ENCODE assay signal across 8 cellular contexts in the genomic region with DNA sequence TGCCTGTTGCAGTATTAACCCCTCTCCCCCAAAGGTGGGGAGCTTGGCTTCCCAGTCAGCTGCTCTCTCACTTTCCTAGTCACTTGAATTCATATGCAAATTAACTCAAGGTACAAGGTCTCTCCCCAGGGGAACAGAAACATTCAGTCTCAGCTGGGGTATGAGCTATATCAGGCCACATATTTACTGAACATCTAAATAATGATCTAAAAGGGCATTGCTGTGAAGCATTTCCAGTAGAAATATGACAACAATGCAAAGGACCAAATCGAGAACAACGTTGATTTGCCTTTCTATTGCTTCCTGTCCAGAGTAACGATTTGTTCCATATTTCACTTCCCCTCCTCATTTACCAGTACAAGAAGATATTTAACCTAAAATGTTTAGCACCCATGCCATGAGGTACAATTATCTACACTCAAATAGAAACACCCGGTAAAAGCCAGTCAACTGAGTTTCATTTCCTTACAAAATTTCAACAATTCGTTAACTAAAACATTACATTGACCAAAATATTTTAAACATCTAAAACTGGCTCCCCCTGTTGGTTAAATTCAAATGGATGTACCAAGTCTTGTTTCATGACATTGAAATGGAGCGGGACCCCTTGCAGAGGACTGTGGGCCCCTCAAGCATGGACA. TPM values are rescaled to one million over a fixed set of nuclear protein-coding genes. Genes with fewer than 3 reads are reported as not detected.
DNase-seq lines count a peak whose midpoint lies in the region; ATAC-seq, FAIRE-seq and TF ChIP-seq lines count a peak whose summit lies in the region.

No MANE protein-coding gene starts in this region.

- peak overlapping the region; percentile 43 for H3K4me3 Mint-ChIP-seq in WTC11
- peak overlapping the region in 9 of 10 donors; percentile 37 to 86 (median 70) for H3K4me3 Mint-ChIP-seq in naive thymus-derived CD4-positive, alpha-beta T cell

- TF ChIP-seq POLR2A in tibial nerve (IDR thresholded peaks at IDR 0.05) = no peak

- H3K9me3 ChIP-seq in naive thymus-derived CD4-positive, alpha-beta T cell (ENCODE audit: control insufficient read depth in 2 of 3, low read length in 3 of 3) = no peaks in the 10 kb centered on the region
- peaks cover 0 to 5% (median 0%) of the 10 kb centered on the region in 4 donors for H3K9me3 ChIP-seq in tibial nerve

- intact Hi-C loops in naive thymus-derived CD4-positive, alpha-beta T cell (cut with micrococcal nuclease) = loop anchor here (1.0 to 2.0 kb wide), 3 partner anchors 37 to 175 kb away; partner anchors contain the start of gene KLHL6 (in 1 of the 2)

- H3K36me3 ChIP-seq in naive thymus-derived CD4-positive, alpha-beta T cell (ENCODE audit: control insufficient read depth in 2 of 3, insufficient read depth in 3 of 3, low read length in 3 of 3) = no peaks in the 10 kb centered on the region
- no peaks in the 10 kb centered on the region for H3K36me3 ChIP-seq in tibial nerve

- no peak overlapping the region for H3K4me3 ChIP-seq in naive thymus-derived CD4-positive, alpha-beta T cell (ENCODE audit: low read length)
- no peak overlapping the region for H3K4me3 ChIP-seq in tibial nerve

- TF ChIP-seq CTCF in D721Med (IDR thresholded peaks at IDR 0.05; ENCODE audit: insufficient read depth, missing control alignments) = peak; percentile 11
- TF ChIP-seq CTCF in WTC11 (IDR thresholded peaks at IDR 0.05) = no peak
- TF ChIP-seq CTCF in tibial nerve (IDR thresholded peaks at IDR 0.05) = no peak

- peaks cover 7% of the 10 kb centered on the region for H3K36me3 Mint-ChIP-seq in WTC11
- H3K36me3 Mint-ChIP-seq in naive thymus-derived CD4-positive, alpha-beta T cell = peaks cover 0 to 10% (median 0%) of the 10 kb centered on the region in 5 donors

- ATAC-seq in GM19351 (IDR thresholded peaks at IDR 0.05; ENCODE audit: unreplicated experiment) (peak; percentile 88), HG03159 (IDR thresholded peaks at IDR 0.05; ENCODE audit: unreplicated experiment) (peak; percentile 92), WTC11 (peak; percentile 84)
- peak; percentile 44 for ATAC-seq in naive thymus-derived CD4-positive, alpha-beta T cell

- H3K4me1 Mint-ChIP-seq in WTC11 = peaks cover 21% of the 10 kb centered on the region
- peaks cover 24 to 53% (median 44%) of the 10 kb centered on the region in 7 donors for H3K4me1 Mint-ChIP-seq in naive thymus-derived CD4-positive, alpha-beta T cell

- peaks cover 3% of the 10 kb centered on the region; the same call in 1 of the 2 replicates for H3K27me3 Mint-ChIP-seq in WTC11 (ENCODE audit: low read depth)
- H3K27me3 Mint-ChIP-seq in naive thymus-derived CD4-positive, alpha-beta T cell = peaks cover 0 to 2% (median 0%) of the 10 kb centered on the region in 5 donors

- POLR2A ChIA-PET in WTC11 (lab: Charles Lee) = no interaction called here
- POLR2A ChIA-PET in naive thymus-derived CD4-positive, alpha-beta T cell (lab: Charles Lee) = interaction anchor here (1.0 to 2.0 kb wide), 4 partner anchors 39 to 45 kb away, joined by 3 to 8 read pairs (median 4); partner anchors contain the start of gene KLHL24

- no peak overlapping the region for H3K27ac ChIP-seq in naive thymus-derived CD4-positive, alpha-beta T cell (ENCODE audit: low read depth, low read length)
- no peak overlapping the region for H3K27ac ChIP-seq in caudate nucleus (ENCODE audit: low read depth, low read length)
- no peak overlapping the region for H3K27ac ChIP-seq in tibial nerve

- 53 to 55% methylated on average over 6 of the region's 6 CpGs for WGBS in tibial nerve, 2 donors

- CTCF ChIA-PET in WTC11 (lab: Charles Lee) = interaction anchor here (0.6 to 1.8 kb wide), 24 partner anchors 9 to 509 kb away, joined by 3 to 10 read pairs (median 3); partner anchors contain the start of gene KLHL24
- CTCF ChIA-PET in naive thymus-derived CD4-positive, alpha-beta T cell (lab: Charles Lee) = interaction anchor here (0.9 to 2.1 kb wide), 9 partner anchors 9 to 123 kb away, joined by 3 to 11 read pairs (median 3); partner anchors contain the start of gene KLHL24

- no peak for DNase-seq in D721Med (ENCODE audit: insufficient read length, low spot score)
- no peak for DNase-seq in WTC11 (ENCODE audit: low spot score)
- DNase-seq in naive thymus-derived CD4-positive, alpha-beta T cell = peak in 6 of 9 donors; percentile 11 to 48 (median 40)
- no peak for DNase-seq in NCI-H2081 (lab: John Stamatoyannopoulos, UW)
- DNase-seq in caudate nucleus (lab: John Stamatoyannopoulos, UW) = no peak
- DNase-seq in tibial nerve (ENCODE audit: low spot score in 2 of 2) = no peak

- no peaks in the 10 kb centered on the region for H3K27me3 ChIP-seq in naive thymus-derived CD4-positive, alpha-beta T cell (ENCODE audit: control insufficient read depth in 2 of 2, insufficient read depth in 2 of 2, low read length in 2 of 2)
- no peaks in the 10 kb centered on the region for H3K27me3 ChIP-seq in tibial nerve

- no peak for TF ChIP-seq EP300 in tibial nerve (IDR thresholded peaks at IDR 0.05)

- H3K4me1 ChIP-seq in naive thymus-derived CD4-positive, alpha-beta T cell (ENCODE audit: control insufficient read depth in 2 of 2, insufficient read depth in 2 of 2, low read length in 2 of 2) = peaks cover 6 to 39% of the 10 kb centered on the region in 2 donors
- H3K4me1 ChIP-seq in tibial nerve = no peaks in the 10 kb centered on the region

- no peak overlapping the region for H3K27ac Mint-ChIP-seq in WTC11
- H3K27ac Mint-ChIP-seq in naive thymus-derived CD4-positive, alpha-beta T cell = peak overlapping the region in 8 of 9 donors; percentile 39 to 93 (median 62)

- peaks cover 12% of the 10 kb centered on the region for H3K9me3 Mint-ChIP-seq in WTC11
- peaks cover 0 to 12% (median 3%) of the 10 kb centered on the region in 11 donors for H3K9me3 Mint-ChIP-seq in naive thymus-derived CD4-positive, alpha-beta T cell

- no peak for FAIRE-seq in D721Med (lab: Jason Lieb, UNC)

TF ChIP-seq in WTC11, 78 proteins besides CTCF, POLR2A, EP300 and RAD21 (continues in another document):
- TF ChIP-seq CREB1 (CRISPR knock-in tag; IDR thresholded peaks at IDR 0.05) (no peak), E2F4 (CRISPR knock-in tag; IDR thresholded peaks at IDR 0.05; ENCODE audit: borderline replicate concordance, low read depth) (no peak), ZNF671 (CRISPR knock-in tag; IDR thresholded peaks at IDR 0.05) (no peak), NFE2L1 (CRISPR knock-in tag; IDR thresholded peaks at IDR 0.05) (no peak), FOXP1 (CRISPR knock-in tag; IDR thresholded peaks at IDR 0.05; ENCODE audit: borderline replicate concordance) (no peak), USF1 (CRISPR knock-in tag; IDR thresholded peaks at IDR 0.05) (no peak)
- TF ChIP-seq, protein P1, sequence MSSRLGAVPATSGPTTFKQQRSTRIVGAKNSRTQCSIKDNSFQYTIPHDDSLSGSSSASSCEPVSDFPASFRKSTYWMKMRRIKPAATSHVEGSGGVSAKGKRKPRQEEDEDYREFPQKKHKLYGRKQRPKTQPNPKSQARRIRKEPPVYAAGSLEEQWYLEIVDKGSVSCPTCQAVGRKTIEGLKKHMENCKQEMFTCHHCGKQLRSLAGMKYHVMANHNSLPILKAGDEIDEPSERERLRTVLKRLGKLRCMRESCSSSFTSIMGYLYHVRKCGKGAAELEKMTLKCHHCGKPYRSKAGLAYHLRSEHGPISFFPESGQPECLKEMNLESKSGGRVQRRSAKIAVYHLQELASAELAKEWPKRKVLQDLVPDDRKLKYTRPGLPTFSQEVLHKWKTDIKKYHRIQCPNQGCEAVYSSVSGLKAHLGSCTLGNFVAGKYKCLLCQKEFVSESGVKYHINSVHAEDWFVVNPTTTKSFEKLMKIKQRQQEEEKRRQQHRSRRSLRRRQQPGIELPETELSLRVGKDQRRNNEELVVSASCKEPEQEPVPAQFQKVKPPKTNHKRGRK (CRISPR knock-in tag; IDR thresholded peaks at IDR 0.05; ENCODE audit: borderline replicate concordance) = no peak

RNA-seq across cellular contexts. Expression of gene KLHL6, which starts 36.5 kb away (rescaled TPM):
- total RNA-seq in WTC11 (2021) (0.11 to 0.23 TPM (median 0.18 TPM) in 3 replicates), tibial nerve (1 to 10 TPM; 2.1 to 4.5 (median 3.0) TPM)
- total RNA-seq in naive thymus-derived CD4-positive, alpha-beta T cell = 10 to 100 TPM; 37.7 to 72.9 (median 41.5) TPM
- 10 to 100 TPM; 25.8 to 32.9 TPM for polyA plus RNA-seq in naive thymus-derived CD4-positive, alpha-beta T cell

RNA-seq across cellular contexts. Expression of gene KLHL24, which starts 43.4 kb away (rescaled TPM):
- 33.1 to 35.3 TPM (median 33.9 TPM) in 3 replicates for total RNA-seq in WTC11 (2021)
- total RNA-seq in naive thymus-derived CD4-positive, alpha-beta T cell = 100 to 1,000 TPM in 4 of 5 experiments, 10 to 100 TPM in 1; 25.3 to 161 (median 129) TPM
- 10 to 100 TPM; 57.8 to 59.6 TPM for polyA plus RNA-seq in naive thymus-derived CD4-positive, alpha-beta T cell
- total RNA-seq in tibial nerve = 100 to 1,000 TPM in 1 of 4 donors, 10 to 100 TPM in 3; 42.6 to 125 (median 92.5) TPM

Comparison
In these comparisons a context has a peak if more than half of its experiments do, and no peak if none do; other contexts are left out.
1. DNase-seq: peak in naive thymus-derived CD4-positive, alpha-beta T cell (6 of 9); none in D721Med (single experiment), WTC11 (single experiment), NCI-H2081 (0 of 2), caudate nucleus (0 of 61) and tibial nerve (0 of 2).
2. RNA of gene KLHL6, which starts 36.5 kb away (total RNA-seq): 37.7 to 72.9 TPM in naive thymus-derived CD4-positive, alpha-beta T cell; 2.1 to 4.5 TPM in tibial nerve and 0.11 to 0.23 TPM in WTC11; every median in the first group is over 4 times any median in the second.
3. Peak in every context shown above with its lines, with median percentiles within 50 percentile points of each other: ATAC-seq.